Comparison of ENCODE assay signal across 2 cellular contexts in the genomic region with DNA sequence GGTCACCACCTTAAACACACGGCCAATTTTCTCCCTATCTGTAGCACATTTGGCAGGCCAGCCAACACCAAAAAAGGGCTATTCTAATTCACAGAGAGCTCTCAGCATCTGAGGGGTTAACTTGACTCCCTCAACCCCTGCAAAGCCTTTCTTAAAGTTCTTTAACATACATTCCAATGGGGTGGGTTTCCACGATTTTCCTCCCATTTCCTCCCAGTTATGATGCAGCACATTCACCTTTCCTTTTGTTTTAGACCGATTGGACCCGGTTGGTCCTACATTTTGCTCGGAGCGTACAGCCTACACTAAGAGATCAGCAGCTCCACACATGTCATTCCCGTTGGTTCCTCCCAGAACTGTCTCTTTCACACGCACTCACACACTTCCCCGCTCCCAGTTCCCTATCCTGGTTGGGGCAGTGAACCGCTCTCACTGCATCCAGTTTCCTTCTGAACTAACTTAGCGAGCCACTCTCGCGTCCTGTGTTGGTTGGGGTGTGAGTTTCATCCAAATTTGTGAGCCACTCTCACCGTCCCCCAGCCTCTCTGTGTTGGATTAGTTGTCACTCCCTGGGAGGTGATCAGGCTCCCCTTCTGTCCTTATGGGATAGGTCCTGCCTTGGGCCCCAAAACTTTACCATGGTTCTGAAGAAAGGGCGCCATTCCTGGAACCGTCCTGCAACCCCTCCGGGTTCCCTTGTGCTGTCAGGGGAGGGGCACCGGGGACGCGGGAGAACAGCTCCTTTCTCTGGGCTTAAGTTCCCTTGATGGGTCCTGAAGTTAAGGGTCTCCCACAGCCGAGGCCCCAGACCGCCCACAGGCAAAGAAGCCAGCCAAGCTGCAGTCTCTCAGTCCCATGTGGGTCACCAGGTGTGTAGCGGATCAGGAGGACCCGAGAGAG.
TF ChIP-seq lines count a peak whose summit lies in the region.

No MANE protein-coding gene starts in this region.

TF ChIP-seq in GM23338, 12 proteins besides CTCF, POLR2A, EP300 and RAD21 (continued from another document):
- TF ChIP-seq ETS1 (IDR thresholded peaks at IDR 0.05) (peak; percentile 43; the same call in 1 of the 2 replicates), POLR2AphosphoS5 (IDR thresholded peaks at IDR 0.05; ENCODE audit: low read depth) (peak; percentile 55)
- TF ChIP-seq, protein P1, sequence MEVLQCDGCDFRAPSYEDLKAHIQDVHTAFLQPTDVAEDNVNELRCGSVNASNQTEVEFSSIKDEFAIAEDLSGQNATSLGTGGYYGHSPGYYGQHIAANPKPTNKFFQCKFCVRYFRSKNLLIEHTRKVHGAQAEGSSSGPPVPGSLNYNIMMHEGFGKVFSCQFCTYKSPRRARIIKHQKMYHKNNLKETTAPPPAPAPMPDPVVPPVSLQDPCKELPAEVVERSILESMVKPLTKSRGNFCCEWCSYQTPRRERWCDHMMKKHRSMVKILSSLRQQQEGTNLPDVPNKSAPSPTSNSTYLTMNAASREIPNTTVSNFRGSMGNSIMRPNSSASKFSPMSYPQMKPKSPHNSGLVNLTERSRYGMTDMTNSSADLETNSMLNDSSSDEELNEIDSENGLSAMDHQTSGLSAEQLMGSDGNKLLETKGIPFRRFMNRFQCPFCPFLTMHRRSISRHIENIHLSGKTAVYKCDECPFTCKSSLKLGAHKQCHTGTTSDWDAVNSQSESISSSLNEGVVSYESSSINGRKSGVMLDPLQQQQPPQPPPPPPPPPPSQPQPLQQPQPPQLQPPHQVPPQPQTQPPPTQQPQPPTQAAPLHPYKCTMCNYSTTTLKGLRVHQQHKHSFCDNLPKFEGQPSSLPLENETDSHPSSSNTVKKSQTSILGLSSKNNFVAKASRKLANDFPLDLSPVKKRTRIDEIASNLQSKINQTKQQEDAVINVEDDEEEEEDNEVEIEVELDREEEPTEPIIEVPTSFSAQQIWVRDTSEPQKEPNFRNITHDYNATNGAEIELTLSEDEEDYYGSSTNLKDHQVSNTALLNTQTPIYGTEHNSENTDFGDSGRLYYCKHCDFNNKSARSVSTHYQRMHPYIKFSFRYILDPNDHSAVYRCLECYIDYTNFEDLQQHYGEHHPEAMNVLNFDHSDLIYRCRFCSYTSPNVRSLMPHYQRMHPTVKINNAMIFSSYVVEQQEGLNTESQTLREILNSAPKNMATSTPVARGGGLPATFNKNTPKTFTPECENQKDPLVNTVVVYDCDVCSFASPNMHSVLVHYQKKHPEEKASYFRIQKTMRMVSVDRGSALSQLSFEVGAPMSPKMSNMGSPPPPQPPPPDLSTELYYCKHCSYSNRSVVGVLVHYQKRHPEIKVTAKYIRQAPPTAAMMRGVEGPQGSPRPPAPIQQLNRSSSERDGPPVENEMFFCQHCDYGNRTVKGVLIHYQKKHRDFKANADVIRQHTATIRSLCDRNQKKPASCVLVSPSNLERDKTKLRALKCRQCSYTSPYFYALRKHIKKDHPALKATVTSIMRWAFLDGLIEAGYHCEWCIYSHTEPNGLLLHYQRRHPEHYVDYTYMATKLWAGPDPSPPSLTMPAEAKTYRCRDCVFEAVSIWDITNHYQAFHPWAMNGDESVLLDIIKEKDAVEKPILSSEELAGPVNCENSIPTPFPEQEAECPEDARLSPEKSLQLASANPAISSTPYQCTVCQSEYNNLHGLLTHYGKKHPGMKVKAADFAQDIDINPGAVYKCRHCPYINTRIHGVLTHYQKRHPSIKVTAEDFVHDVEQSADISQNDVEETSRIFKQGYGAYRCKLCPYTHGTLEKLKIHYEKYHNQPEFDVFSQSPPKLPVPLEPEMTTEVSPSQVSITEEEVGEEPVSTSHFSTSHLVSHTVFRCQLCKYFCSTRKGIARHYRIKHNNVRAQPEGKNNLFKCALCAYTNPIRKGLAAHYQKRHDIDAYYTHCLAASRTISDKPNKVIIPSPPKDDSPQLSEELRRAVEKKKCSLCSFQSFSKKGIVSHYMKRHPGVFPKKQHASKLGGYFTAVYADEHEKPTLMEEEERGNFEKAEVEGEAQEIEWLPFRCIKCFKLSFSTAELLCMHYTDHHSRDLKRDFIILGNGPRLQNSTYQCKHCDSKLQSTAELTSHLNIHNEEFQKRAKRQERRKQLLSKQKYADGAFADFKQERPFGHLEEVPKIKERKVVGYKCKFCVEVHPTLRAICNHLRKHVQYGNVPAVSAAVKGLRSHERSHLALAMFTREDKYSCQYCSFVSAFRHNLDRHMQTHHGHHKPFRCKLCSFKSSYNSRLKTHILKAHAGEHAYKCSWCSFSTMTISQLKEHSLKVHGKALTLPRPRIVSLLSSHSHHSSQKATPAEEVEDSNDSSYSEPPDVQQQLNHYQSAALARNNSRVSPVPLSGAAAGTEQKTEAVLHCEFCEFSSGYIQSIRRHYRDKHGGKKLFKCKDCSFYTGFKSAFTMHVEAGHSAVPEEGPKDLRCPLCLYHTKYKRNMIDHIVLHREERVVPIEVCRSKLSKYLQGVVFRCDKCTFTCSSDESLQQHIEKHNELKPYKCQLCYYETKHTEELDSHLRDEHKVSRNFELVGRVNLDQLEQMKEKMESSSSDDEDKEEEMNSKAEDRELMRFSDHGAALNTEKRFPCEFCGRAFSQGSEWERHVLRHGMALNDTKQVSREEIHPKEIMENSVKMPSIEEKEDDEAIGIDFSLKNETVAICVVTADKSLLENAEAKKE (CRISPR knock-in tag; IDR thresholded peaks at IDR 0.05), result no peak

TF ChIP-seq in GM12878, 131 proteins besides CTCF, POLR2A, EP300 and RAD21:
- TF ChIP-seq IRF3 (IDR thresholded peaks at IDR 0.05), result no peak
